Comparison of ENCODE assay signal across 8 cellular contexts in genomic region chr7:128530121-128530854, GRCh38. TPM values are rescaled to one million over a fixed set of nuclear protein-coding genes. Genes with fewer than 3 reads are reported as not detected.
DNase-seq lines count a peak whose midpoint lies in the region; ATAC-seq and TF ChIP-seq lines count a peak whose summit lies in the region.
"Not testable (repeated sequence)": the region's sequence is repeated elsewhere in the genome, so short reads cannot be mapped to it uniquely, and the experiment has no call there.

No MANE protein-coding gene starts in this region.

- H3K27me3 Mint-ChIP-seq in activated T-helper 1 cell treated with anti-CD3 and anti-CD28 coated beads, Interleukin-12 subunit alpha, Interleukin-12 subunit beta, Interleukin-2, Interleukin-4 antibody, amounts not matched to agents 30 ng/mL and 10 ng/mL and 1 ng/mL, durations not matched to agents 14 hours and 24 hours and 36 hours (ENCODE audit: insufficient read depth); mesothelial cell of epicardium (ENCODE audit: low read depth): not testable (repeated sequence)

- ATAC-seq in GM19372 (IDR thresholded peaks at IDR 0.05; ENCODE audit: low read depth, unreplicated experiment) (peak; percentile 8), HG03097 (IDR thresholded peaks at IDR 0.05; ENCODE audit: low FRiP score, unreplicated experiment) (peak; percentile 15)

- peaks cover 20% of the 10 kb centered on the region for H3K36me3 Mint-ChIP-seq in activated T-helper 1 cell treated with anti-CD3 and anti-CD28 coated beads, Interleukin-12 subunit alpha, Interleukin-12 subunit beta, Interleukin-2, Interleukin-4 antibody, amounts not matched to agents 30 ng/mL and 10 ng/mL and 1 ng/mL, durations not matched to agents 14 hours and 24 hours and 36 hours (ENCODE audit: low read depth)
- H3K36me3 Mint-ChIP-seq in mesothelial cell of epicardium = not testable (repeated sequence)

- H3K9me3 Mint-ChIP-seq in activated T-helper 1 cell treated with anti-CD3 and anti-CD28 coated beads, Interleukin-12 subunit alpha, Interleukin-12 subunit beta, Interleukin-2, Interleukin-4 antibody, amounts not matched to agents 30 ng/mL and 10 ng/mL and 1 ng/mL, durations not matched to agents 14 hours and 24 hours and 36 hours; mesothelial cell of epicardium: not testable (repeated sequence)

- CTCF ChIA-PET in BJ (lab: Yijun Ruan, JAX) = not testable (repeated sequence)

- H3K27me3 ChIP-seq in BJ (ENCODE audit: control insufficient read depth, insufficient read depth, low read length) = not testable (repeated sequence)

- POLR2A ChIA-PET in BJ (lab: Charles Lee) = not testable (repeated sequence)

- not testable (repeated sequence) for H3K36me3 ChIP-seq in BJ (ENCODE audit: control insufficient read depth, insufficient read depth, low read length)

- H3K4me1 Mint-ChIP-seq in activated T-helper 1 cell treated with anti-CD3 and anti-CD28 coated beads, Interleukin-12 subunit alpha, Interleukin-12 subunit beta, Interleukin-2, Interleukin-4 antibody, amounts not matched to agents 30 ng/mL and 10 ng/mL and 1 ng/mL, durations not matched to agents 14 hours and 24 hours and 36 hours (ENCODE audit: low read depth) = peaks cover 35% of the 10 kb centered on the region
- peaks cover 19% of the 10 kb centered on the region for H3K4me1 Mint-ChIP-seq in mesothelial cell of epicardium

- H3K4me3 Mint-ChIP-seq in activated T-helper 1 cell treated with anti-CD3 and anti-CD28 coated beads, Interleukin-12 subunit alpha, Interleukin-12 subunit beta, Interleukin-2, Interleukin-4 antibody, amounts not matched to agents 30 ng/mL and 10 ng/mL and 1 ng/mL, durations not matched to agents 14 hours and 24 hours and 36 hours = peak overlapping the region; percentile 90
- peak overlapping the region; percentile 89 for H3K4me3 Mint-ChIP-seq in mesothelial cell of epicardium

- DNase-seq in BJ (ENCODE audit: low read depth); mesothelial cell of epicardium (ENCODE audit: low spot score in 2 of 2, unreplicated experiment in 2 of 2): not testable (repeated sequence)
- DNase-seq in OCI-M1 (lab: John Stamatoyannopoulos, UW) (peak; percentile 1), epithelial cell of esophagus (ENCODE audit: low read depth) (peak; percentile 9)
- peak; percentile 20 for DNase-seq in activated T-helper 1 cell treated with anti-CD3 and anti-CD28 coated beads, Interleukin-12 subunit alpha, Interleukin-12 subunit beta, Interleukin-2, Interleukin-4 antibody, amounts not matched to agents 30 ng/mL and 10 ng/mL and 1 ng/mL, durations not matched to agents 14 hours and 24 hours and 36 hours (ENCODE audit: low spot score)
- peak; percentile 12 to 13 (median 13) for DNase-seq in stimulated activated CD4-positive, alpha-beta T cell treated with anti-CD3 and anti-CD28 coated beads, TNF-alpha, amount 100 ng/mL, for 4 hours (ENCODE audit: low read depth in 3 of 3)

- peak overlapping the region; percentile 72 for H3K4me3 ChIP-seq in BJ (ENCODE audit: low read depth, low read length)
- H3K4me3 ChIP-seq in epithelial cell of esophagus (ENCODE audit: low read length) = peak overlapping the region; percentile 42

- TF ChIP-seq CTCF in BJ (IDR thresholded peaks at IDR 0.05; ENCODE audit: insufficient read depth, low read depth, low read length); epithelial cell of esophagus (IDR thresholded peaks at IDR 0.05; ENCODE audit: insufficient read depth, low read depth, low read length, missing control alignments); mesothelial cell of epicardium (IDR thresholded peaks at IDR 0.05; ENCODE audit: unreplicated experiment): not testable (repeated sequence)

- peak overlapping the region; percentile 88 for H3K27ac Mint-ChIP-seq in activated T-helper 1 cell treated with anti-CD3 and anti-CD28 coated beads, Interleukin-12 subunit alpha, Interleukin-12 subunit beta, Interleukin-2, Interleukin-4 antibody, amounts not matched to agents 30 ng/mL and 10 ng/mL and 1 ng/mL, durations not matched to agents 14 hours and 24 hours and 36 hours
- peak overlapping the region; percentile 98 for H3K27ac Mint-ChIP-seq in mesothelial cell of epicardium

- intact Hi-C loops in activated T-helper 1 cell treated with anti-CD3 and anti-CD28 coated beads, Interleukin-12 subunit alpha, Interleukin-12 subunit beta, Interleukin-2, Interleukin-4 antibody, amounts not matched to agents 30 ng/mL and 10 ng/mL and 1 ng/mL, durations not matched to agents 14 hours and 24 hours and 36 hours (cut with micrococcal nuclease) = loop anchor here (5.0 to 10.0 kb wide), 3 partner anchors 123 to 875 kb away; partner anchors contain the start of genes IMPDH1, RBM28 and SND1

RNA-seq across cellular contexts. Expression of gene METTL2B, which starts 53.7 kb away (rescaled TPM):
- polyA plus RNA-seq in BJ (2011; rRNA removed) = 13.8 and 21.0 TPM in 2 replicates
- 10.2 and 13.4 TPM in 2 replicates for polyA minus RNA-seq in BJ (2011; rRNA and poly(A)+ RNA removed)
- total RNA-seq in activated T-helper 1 cell treated with anti-CD3 and anti-CD28 coated beads, Interleukin-12 subunit alpha, Interleukin-12 subunit beta, Interleukin-2, Interleukin-4 antibody, amounts not matched to agents 30 ng/mL and 10 ng/mL and 1 ng/mL, durations not matched to agents 14 hours and 24 hours and 36 hours = 63.0 and 64.9 TPM in 2 replicates
- 33.9 to 40.6 TPM (median 39.9 TPM) in 3 replicates for total RNA-seq in mesothelial cell of epicardium
